Comparison of ENCODE assay signal across 16 cellular contexts in the genomic region with DNA sequence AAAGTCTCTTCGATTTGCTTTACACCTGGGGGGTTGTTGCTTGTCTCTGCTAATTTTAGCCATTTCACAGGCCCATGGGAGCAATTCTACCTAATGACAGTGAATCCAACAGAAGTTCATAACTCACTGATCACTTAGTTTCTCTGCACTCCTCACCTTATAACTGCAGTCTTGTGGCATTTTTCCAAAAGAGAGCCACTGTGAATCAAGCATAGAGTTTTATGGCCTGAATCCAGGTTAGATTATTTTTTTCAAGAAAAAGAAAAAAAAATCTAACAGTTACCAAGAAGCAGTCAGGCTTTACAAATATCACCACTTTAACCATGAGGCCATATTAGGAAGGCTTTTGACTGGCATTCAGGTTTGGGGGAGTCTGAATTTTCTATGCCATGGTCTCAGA. TPM values are rescaled to one million over a fixed set of nuclear protein-coding genes. Genes with fewer than 3 reads are reported as not detected.
A peak's percentile ranks its signal among the peaks of the same experiment; 100 is the strongest.
DNase-seq lines count a peak whose midpoint lies in the region; ATAC-seq, FAIRE-seq and TF ChIP-seq lines count a peak whose summit lies in the region.
"Had no signal": no experiment of that assay in that cellular context is flagged by ENCODE, and none has a peak within 500 bp of the region (broad histone marks: within the 10 kb centered on the region; RNA-seq: fewer than 3 reads in every experiment).

No MANE protein-coding gene starts in this region.

- H3K9me3 ChIP-seq in RWPE2 (ENCODE audit: severe bottlenecking) (no peaks in the 10 kb centered on the region), suprapubic skin (no peaks in the 10 kb centered on the region)

- H3K27ac ChIP-seq in RWPE2 (ENCODE audit: poor library complexity, severe bottlenecking): peak overlapping the region; percentile 96
- peak overlapping the region; percentile 15 for H3K27ac ChIP-seq in suprapubic skin
- H3K27ac ChIP-seq: neural progenitor cell had no signal

- peak overlapping the region; percentile 92 for H3K4me3 Mint-ChIP-seq in activated T-cell treated with anti-CD3 and anti-CD28 coated beads, Interleukin-2, amount 50 U/mL, for 24 hours
- H3K4me3 Mint-ChIP-seq in effector memory CD8-positive, alpha-beta T cell: peak overlapping the region; percentile 74 to 76
- no peak overlapping the region for H3K4me3 Mint-ChIP-seq in stimulated activated naive B cell treated with anti-CD40 and anti-IgM and Interleukin-4, amounts not matched to agents 10 μg/mL and 1 μg/mL and 100 μg/mL, for 72 hours
- H3K4me3 Mint-ChIP-seq: neural progenitor cell had no signal

- TF ChIP-seq POLR2A in suprapubic skin (IDR thresholded peaks at IDR 0.05): no peak

- peaks cover 4% of the 10 kb centered on the region for H3K9me3 Mint-ChIP-seq in activated T-cell treated with anti-CD3 and anti-CD28 coated beads, Interleukin-2, amount 50 U/mL, for 24 hours
- no peaks in the 10 kb centered on the region for H3K9me3 Mint-ChIP-seq in effector memory CD8-positive, alpha-beta T cell
- H3K9me3 Mint-ChIP-seq in stimulated activated naive B cell treated with anti-CD40 and anti-IgM and Interleukin-4, amounts not matched to agents 10 μg/mL and 1 μg/mL and 100 μg/mL, for 72 hours: peaks cover 0 to 3% of the 10 kb centered on the region in 2 donors
- H3K9me3 Mint-ChIP-seq: neural progenitor cell had no signal

- H3K4me1 ChIP-seq in RWPE2 (ENCODE audit: insufficient read depth, poor library complexity, severe bottlenecking): peaks cover 54% of the 10 kb centered on the region
- H3K4me1 ChIP-seq in suprapubic skin: peaks cover 20% of the 10 kb centered on the region

- no peak for TF ChIP-seq CTCF in RWPE2 (IDR thresholded peaks at IDR 0.05; ENCODE audit: poor library complexity, severe bottlenecking)
- no peak for TF ChIP-seq CTCF in suprapubic skin (IDR thresholded peaks at IDR 0.05)
- no peak for TF ChIP-seq CTCF in D721Med (IDR thresholded peaks at IDR 0.05; ENCODE audit: insufficient read depth, missing control alignments)

- peaks cover 88% of the 10 kb centered on the region for H3K36me3 Mint-ChIP-seq in activated T-cell treated with anti-CD3 and anti-CD28 coated beads, Interleukin-2, amount 50 U/mL, for 24 hours (ENCODE audit: low read depth)
- H3K36me3 Mint-ChIP-seq in effector memory CD8-positive, alpha-beta T cell (ENCODE audit: insufficient read depth): peaks cover 77% of the 10 kb centered on the region
- H3K36me3 Mint-ChIP-seq in stimulated activated naive B cell treated with anti-CD40 and anti-IgM and Interleukin-4, amounts not matched to agents 10 μg/mL and 1 μg/mL and 100 μg/mL, for 72 hours: no peaks in the 10 kb centered on the region
- H3K36me3 Mint-ChIP-seq: IgD-negative memory B cell, neural progenitor cell had no signal

- H3K36me3 ChIP-seq in RWPE2 (ENCODE audit: low read depth) (no peaks in the 10 kb centered on the region), suprapubic skin (no peaks in the 10 kb centered on the region)
- H3K36me3 ChIP-seq: neural progenitor cell had no signal

- no peaks in the 10 kb centered on the region for H3K27me3 Mint-ChIP-seq in activated T-cell treated with anti-CD3 and anti-CD28 coated beads, Interleukin-2, amount 50 U/mL, for 24 hours
- H3K27me3 Mint-ChIP-seq in effector memory CD8-positive, alpha-beta T cell: no peaks in the 10 kb centered on the region
- H3K27me3 Mint-ChIP-seq in stimulated activated naive B cell treated with anti-CD40 and anti-IgM and Interleukin-4, amounts not matched to agents 10 μg/mL and 1 μg/mL and 100 μg/mL, for 72 hours: no peaks in the 10 kb centered on the region

- no peak for DNase-seq in activated T-cell treated with anti-CD3 and anti-CD28 coated beads, Interleukin-2, amount 50 U/mL, for 24 hours
- DNase-seq in activated T-cell treated with anti-CD3 and anti-CD28 coated beads, Interleukin-2, amount 50 U/mL, for 1 hour: no peak
- DNase-seq in RWPE2 (ENCODE audit: low spot score) (no peak), suprapubic skin (ENCODE audit: low spot score in 2 of 2) (no peak), D721Med (ENCODE audit: insufficient read length, low spot score) (no peak)
- DNase-seq in effector memory CD8-positive, alpha-beta T cell: no peak
- no peak for DNase-seq in stimulated activated naive B cell treated with anti-CD40 and anti-IgM and Interleukin-4, amounts not matched to agents 10 μg/mL and 1 μg/mL and 100 μg/mL, for 72 hours
- DNase-seq: NCI-H2227 treated with DMSO at 0.1 percent for 48 hours; stimulated activated CD4-positive, alpha-beta T cell treated with anti-CD3 and anti-CD28 coated beads, Interleukin-2, amount 100 ng/mL, for 48 hours had no signal

- H3K4me3 ChIP-seq in RWPE2 (ENCODE audit: severe bottlenecking) (no peak overlapping the region), suprapubic skin (no peak overlapping the region)
- H3K4me3 ChIP-seq: lung, neural progenitor cell had no signal

- 63% methylated on average over 1 of the region's 1 CpG for WGBS in suprapubic skin

- H3K27ac Mint-ChIP-seq in activated T-cell treated with anti-CD3 and anti-CD28 coated beads, Interleukin-2, amount 50 U/mL, for 24 hours: peak overlapping the region; percentile 100
- H3K27ac Mint-ChIP-seq in effector memory CD8-positive, alpha-beta T cell: peak overlapping the region; percentile 98 to 100
- no peak overlapping the region for H3K27ac Mint-ChIP-seq in stimulated activated naive B cell treated with anti-CD40 and anti-IgM and Interleukin-4, amounts not matched to agents 10 μg/mL and 1 μg/mL and 100 μg/mL, for 72 hours
- H3K27ac Mint-ChIP-seq: neural progenitor cell had no signal

- no peak for TF ChIP-seq EP300 in suprapubic skin (IDR thresholded peaks at IDR 0.05)

- FAIRE-seq in D721Med (lab: Jason Lieb, UNC): no peak
- FAIRE-seq: bronchial epithelial cell, H1 had no signal

- H3K4me1 Mint-ChIP-seq in activated T-cell treated with anti-CD3 and anti-CD28 coated beads, Interleukin-2, amount 50 U/mL, for 24 hours (ENCODE audit: low read depth): peaks cover 94% of the 10 kb centered on the region
- peaks cover 42 to 44% of the 10 kb centered on the region in 2 donors for H3K4me1 Mint-ChIP-seq in effector memory CD8-positive, alpha-beta T cell (ENCODE audit: low read depth in 2 of 2)
- peaks cover 22 to 76% of the 10 kb centered on the region in 2 donors for H3K4me1 Mint-ChIP-seq in stimulated activated naive B cell treated with anti-CD40 and anti-IgM and Interleukin-4, amounts not matched to agents 10 μg/mL and 1 μg/mL and 100 μg/mL, for 72 hours

- ATAC-seq in RWPE2 (ENCODE audit: low read depth) (no peak), GM18861 (IDR thresholded peaks at IDR 0.05; ENCODE audit: unreplicated experiment) (no peak)
- ATAC-seq in effector memory CD8-positive, alpha-beta T cell (replicated peaks): no peak
- ATAC-seq in stimulated activated naive B cell treated with anti-CD40 and anti-IgM and Interleukin-4, amounts not matched to agents 10 μg/mL and 1 μg/mL and 100 μg/mL, for 72 hours (replicated peaks): no peak
- ATAC-seq: sciatic nerve had no signal

- H3K27me3 ChIP-seq in RWPE2 (ENCODE audit: insufficient read depth, poor library complexity, severe bottlenecking): no peaks in the 10 kb centered on the region
- no peaks in the 10 kb centered on the region for H3K27me3 ChIP-seq in suprapubic skin
- H3K27me3 ChIP-seq: neural progenitor cell had no signal

RNA-seq across cellular contexts. Expression of gene IL7R, which starts 1.5 kb away (rescaled TPM):
- 1 to 10 TPM in 3 of 4 donors, under 1 TPM in 1; 0.73 to 7.1 (median 4.2) TPM for total RNA-seq in suprapubic skin
- total RNA-seq: H1 had no signal

Comparison
In these comparisons a context has a peak if more than half of its experiments do, and no peak if none do; other contexts are left out.
1. H3K4me3 Mint-ChIP-seq: peak in activated T-cell treated with anti-CD3 and anti-CD28 coated beads, Interleukin-2, amount 50 U/mL, for 24 hours (single experiment) and effector memory CD8-positive, alpha-beta T cell (2 of 2); none in stimulated activated naive B cell treated with anti-CD40 and anti-IgM and Interleukin-4, amounts not matched to agents 10 μg/mL and 1 μg/mL and 100 μg/mL, for 72 hours (0 of 2).